In genomic region chr7:113698556-113699220, GRCh38 we compare ENCODE assay signal across 9 cellular contexts.
A peak's percentile ranks its signal among the peaks of the same experiment; 100 is the strongest.
DNase-seq lines count a peak whose midpoint lies in the region; ATAC-seq and TF ChIP-seq lines count a peak whose summit lies in the region.
"Had no signal": no experiment of that assay in that cellular context is flagged by ENCODE, and none has a peak within 500 bp of the region (broad histone marks: within the 10 kb centered on the region; RNA-seq: fewer than 3 reads in every experiment).

No MANE protein-coding gene starts in this region.

- H3K27me3 Mint-ChIP-seq in brain (no peaks in the 10 kb centered on the region), immature natural killer cell (ENCODE audit: low read depth in 3 of 3) (peaks cover 0 to 3% (median 0%) of the 10 kb centered on the region in 3 donors)
- H3K27me3 Mint-ChIP-seq: memory B cell had no signal

- no peaks in the 10 kb centered on the region for H3K4me1 ChIP-seq in effector memory CD4-positive, alpha-beta T cell (ENCODE audit: control insufficient read depth, insufficient read depth, low read length, poor library complexity, severe bottlenecking)

- H3K4me3 Mint-ChIP-seq in brain = no peak overlapping the region
- no peak overlapping the region for H3K4me3 Mint-ChIP-seq in immature natural killer cell
- H3K4me3 Mint-ChIP-seq: memory B cell had no signal

- H3K27ac ChIP-seq in effector memory CD4-positive, alpha-beta T cell (ENCODE audit: insufficient read depth, low read length, poor library complexity, severe bottlenecking) = no peak overlapping the region

- TF ChIP-seq CTCF in brain (conservative IDR thresholded peaks at IDR 0.05) = peak; percentile 79 to 87

- H3K27ac Mint-ChIP-seq in brain = no peak overlapping the region
- H3K27ac Mint-ChIP-seq in immature natural killer cell = no peak overlapping the region
- H3K27ac Mint-ChIP-seq: memory B cell had no signal

- no peaks in the 10 kb centered on the region for H3K36me3 Mint-ChIP-seq in brain
- H3K36me3 Mint-ChIP-seq in immature natural killer cell = no peaks in the 10 kb centered on the region
- H3K36me3 Mint-ChIP-seq: memory B cell had no signal

- H3K4me1 Mint-ChIP-seq in brain (peaks cover 4% of the 10 kb centered on the region), immature natural killer cell (no peaks in the 10 kb centered on the region)
- H3K4me1 Mint-ChIP-seq: memory B cell had no signal

- H3K4me3 ChIP-seq in effector memory CD4-positive, alpha-beta T cell (ENCODE audit: insufficient read depth, low read depth, low read length, poor library complexity, severe bottlenecking) = no peak overlapping the region

- peak; percentile 10 for DNase-seq in COLO668 (lab: John Stamatoyannopoulos, UW; ENCODE audit: unreplicated experiment)
- DNase-seq in NCI-H2081 treated with DMSO at 0.1 percent for 48 hours (lab: John Stamatoyannopoulos, UW) = peak; percentile 43
- peak; percentile 71 for DNase-seq in myocyte (ENCODE audit: low read depth)
- DNase-seq in immature natural killer cell = no peak
- DNase-seq in epidermal melanocyte (ENCODE audit: insufficient read length, low spot score) = no peak
- DNase-seq in effector memory CD4-positive, alpha-beta T cell = no peak

- ATAC-seq in GM19455 (IDR thresholded peaks at IDR 0.05; ENCODE audit: unreplicated experiment) = peak; percentile 64

- H3K36me3 ChIP-seq in effector memory CD4-positive, alpha-beta T cell (ENCODE audit: control insufficient read depth, insufficient read depth, low read length) = no peaks in the 10 kb centered on the region

- no peaks in the 10 kb centered on the region for H3K9me3 ChIP-seq in effector memory CD4-positive, alpha-beta T cell (ENCODE audit: control insufficient read depth, low read length)

- no peaks in the 10 kb centered on the region for H3K27me3 ChIP-seq in effector memory CD4-positive, alpha-beta T cell (replicated peaks; ENCODE audit: control insufficient read depth, insufficient read depth, low read length, poor library complexity, severe bottlenecking)

- no peaks in the 10 kb centered on the region for H3K9me3 Mint-ChIP-seq in brain
- H3K9me3 Mint-ChIP-seq in immature natural killer cell = peaks cover 0 to 4% (median 2%) of the 10 kb centered on the region in 6 donors
- H3K9me3 Mint-ChIP-seq: memory B cell had no signal

Comparison
In these comparisons a context has a peak if more than half of its experiments do, and no peak if none do; other contexts are left out.
1. DNase-seq: peak in COLO668 (single experiment), NCI-H2081 treated with DMSO at 0.1 percent for 48 hours (single experiment) and myocyte (single experiment); none in immature natural killer cell (0 of 3), epidermal melanocyte (single experiment) and effector memory CD4-positive, alpha-beta T cell (0 of 3).